In genomic region chr9:129258124-129258822, GRCh38 we compare ENCODE assay signal across 1 cellular context.
A peak's percentile ranks its signal among the peaks of the same experiment; 100 is the strongest.
TF ChIP-seq lines count a peak whose summit lies in the region.

No MANE protein-coding gene starts in this region.

TF ChIP-seq in K562, 482 proteins besides CTCF, POLR2A, EP300 and RAD21 (continued from another document):
- TF ChIP-seq E2F5 (CRISPR knock-in tag; IDR thresholded peaks at IDR 0.05) (no peak), EGR1 (conservative IDR thresholded peaks at IDR 0.05) (peak; percentile 82), C11orf30 (IDR thresholded peaks at IDR 0.05; ENCODE audit: low read depth) (no peak), CEBPB (tag; IDR thresholded peaks at IDR 0.05) (0 out of 2 replicates have a peak, but pooled peaks have one; percentile 41), CREBBP (IDR thresholded peaks at IDR 0.05; ENCODE audit: low read depth, low read length) (no peak), SAFB (IDR thresholded peaks at IDR 0.05; ENCODE audit: borderline replicate concordance, low read depth, low read length) (no peak), MXI1 (IDR thresholded peaks at IDR 0.05; ENCODE audit: low read depth, low read length) (peak; percentile 100), ZNF398 (CRISPR knock-in tag; IDR thresholded peaks at IDR 0.05) (no peak), ZFPM2 (CRISPR knock-in tag; IDR thresholded peaks at IDR 0.05) (no peak), MIER1 (IDR thresholded peaks at IDR 0.05; ENCODE audit: low read depth) (no peak), ZC3H4 (CRISPR knock-in tag; IDR thresholded peaks at IDR 0.05; ENCODE audit: borderline replicate concordance) (no peak), HMG20B (CRISPR knock-in tag; IDR thresholded peaks at IDR 0.05) (no peak), SMAD4 (CRISPR knock-in tag; conservative IDR thresholded peaks at IDR 0.05) (no peak), DEAF1 (CRISPR knock-in tag; IDR thresholded peaks at IDR 0.05) (no peak), PRPF4 (IDR thresholded peaks at IDR 0.05; ENCODE audit: insufficient read depth, low read depth, low read length, poor library complexity, severe bottlenecking) (no peak), AFF1 (IDR thresholded peaks at IDR 0.05; ENCODE audit: low read depth in 1 of 2, partially characterized antibody in 2 of 2) (no peak)
